Comparison of ENCODE assay signal across 17 cellular contexts in genomic region chr6:43963877-43964658, GRCh38.
DNase-seq lines count a peak whose midpoint lies in the region; ATAC-seq and TF ChIP-seq lines count a peak whose summit lies in the region.
"Had no signal": no experiment of that assay in that cellular context is flagged by ENCODE, and none has a peak within 500 bp of the region (broad histone marks: within the 10 kb centered on the region; RNA-seq: fewer than 3 reads in every experiment).

No MANE protein-coding gene starts in this region.

- no peak overlapping the region for H3K4me3 Mint-ChIP-seq in CD8-positive, alpha-beta memory T cell

- no peaks in the 10 kb centered on the region for H3K36me3 Mint-ChIP-seq in CD8-positive, alpha-beta memory T cell

- peak overlapping the region; percentile 54 for H3K27ac ChIP-seq in CD8-positive, alpha-beta memory T cell (ENCODE audit: low read depth, low read length)
- H3K27ac ChIP-seq in coronary artery (no peak overlapping the region), neuronal stem cell (replicated peaks; ENCODE audit: low read length) (no peak overlapping the region)
- H3K27ac ChIP-seq: 22Rv1 had no signal

- H2BK12ac ChIP-seq in neuronal stem cell (ENCODE audit: low read length), result no peak overlapping the region

- H2AK5ac ChIP-seq in neuronal stem cell (ENCODE audit: low read depth, low read length), result no peak overlapping the region

- H3K4me1 ChIP-seq in CD8-positive, alpha-beta memory T cell (ENCODE audit: insufficient read depth, low read length), result no peaks in the 10 kb centered on the region
- H3K4me1 ChIP-seq in neuronal stem cell (ENCODE audit: control insufficient read depth in 2 of 2, insufficient read depth in 1 of 2, low read depth in 1 of 2, low read length in 2 of 2), result peaks cover 12 to 22% of the 10 kb centered on the region in 2 donors
- H3K4me1 ChIP-seq: HAP-1 had no signal

- no peaks in the 10 kb centered on the region for H3K9me3 Mint-ChIP-seq in CD8-positive, alpha-beta memory T cell

- H3K23ac ChIP-seq in neuronal stem cell (ENCODE audit: low read depth, low read length, poor library complexity), result peak overlapping the region; percentile 3

- peak overlapping the region in 1 of 8 donors; percentile 84 for H3K27ac Mint-ChIP-seq in CD8-positive, alpha-beta memory T cell

- no peaks in the 10 kb centered on the region for H3K79me1 ChIP-seq in neuronal stem cell (ENCODE audit: low read depth, low read length)

- no peak overlapping the region for H3K9ac ChIP-seq in neuronal stem cell (ENCODE audit: low read depth, low read length, poor library complexity)
- H3K9ac ChIP-seq: SK-N-SH had no signal

- POLR2A ChIA-PET in CD8-positive, alpha-beta memory T cell (lab: Charles Lee), result no interaction called here

- no peaks in the 10 kb centered on the region for H3K27me3 ChIP-seq in CD8-positive, alpha-beta memory T cell (ENCODE audit: insufficient read depth, low read length, poor library complexity, severe bottlenecking)
- H3K27me3 ChIP-seq in neuronal stem cell (ENCODE audit: control insufficient read depth in 3 of 3, insufficient read depth in 3 of 3, low read depth in 1 of 3, low read length in 3 of 3), result no peaks in the 10 kb centered on the region

- H3K36me3 ChIP-seq in CD8-positive, alpha-beta memory T cell (ENCODE audit: insufficient read depth, low read length), result no peaks in the 10 kb centered on the region
- H3K36me3 ChIP-seq in neuronal stem cell (replicated peaks in 1 of 2; ENCODE audit: control insufficient read depth in 2 of 2, insufficient read depth in 2 of 2, low read length in 2 of 2), result no peaks in the 10 kb centered on the region
- H3K36me3 ChIP-seq: HAP-1 had no signal

- H4K8ac ChIP-seq in neuronal stem cell (ENCODE audit: low read depth, low read length), result no peak overlapping the region

- peak overlapping the region; percentile 31 for H2AFZ ChIP-seq in neuronal stem cell (ENCODE audit: low read length)

- CTCF ChIA-PET in CD8-positive, alpha-beta memory T cell (lab: Charles Lee), result no interaction called here

- no peak overlapping the region for H3K4me3 ChIP-seq in CD8-positive, alpha-beta memory T cell (ENCODE audit: low read length)
- H3K4me3 ChIP-seq in coronary artery (no peak overlapping the region), neuronal stem cell (ENCODE audit: low read length in 2 of 2) (no peak overlapping the region)
- H3K4me3 ChIP-seq: HAP-1 had no signal

- H2BK5ac ChIP-seq in neuronal stem cell (ENCODE audit: low read length), result no peak overlapping the region

- ATAC-seq in GM19463 (IDR thresholded peaks at IDR 0.05; ENCODE audit: unreplicated experiment), result no peak
- ATAC-seq: PC-3 had no signal

- no peak overlapping the region for H3K4me2 ChIP-seq in neuronal stem cell (ENCODE audit: insufficient read depth, low read length, poor library complexity, severe bottlenecking)
- H3K4me2 ChIP-seq: SK-N-SH had no signal

- no peak for TF ChIP-seq CTCF in coronary artery (IDR thresholded peaks at IDR 0.05)

- no peaks in the 10 kb centered on the region for H3K4me1 Mint-ChIP-seq in CD8-positive, alpha-beta memory T cell

- H3K4ac ChIP-seq in neuronal stem cell (ENCODE audit: low read length), result no peak overlapping the region

- peaks cover 19 to 24% of the 10 kb centered on the region in 2 donors for H3K27me3 Mint-ChIP-seq in CD8-positive, alpha-beta memory T cell

- no peaks in the 10 kb centered on the region for H3K9me3 ChIP-seq in CD8-positive, alpha-beta memory T cell (ENCODE audit: low read length)
- H3K9me3 ChIP-seq in neuronal stem cell (replicated peaks in 1 of 2; ENCODE audit: control insufficient read depth in 2 of 2, insufficient read depth in 1 of 2, low read depth in 1 of 2, low read length in 2 of 2), result no peaks in the 10 kb centered on the region
- H3K9me3 ChIP-seq: HAP-1, SK-N-SH had no signal

- H2BK120ac ChIP-seq in neuronal stem cell (ENCODE audit: low read depth, low read length), result no peak overlapping the region

- H2BK15ac ChIP-seq in neuronal stem cell (ENCODE audit: low read length), result peak overlapping the region; percentile 65

- peak; percentile 17 for DNase-seq in DMS53 (lab: John Stamatoyannopoulos, UW)
- no peak for DNase-seq in DMS53 treated with DMSO at 0.1 percent for 48 hours (lab: John Stamatoyannopoulos, UW; ENCODE audit: unreplicated experiment)
- no peak for DNase-seq in CD8-positive, alpha-beta memory T cell
- DNase-seq in coronary artery (ENCODE audit: low spot score), result peak; percentile 45
- no peak for DNase-seq in neuronal stem cell (ENCODE audit: low spot score)
- DNase-seq in activated gamma-delta T cell treated with Interleukin-2 at 50 U/mL for 16 hours, result no peak
- no peak for DNase-seq in T-helper 9 cell
- DNase-seq: IMR-90, NCI-H146, NCI-H2081 treated with DMSO at 0.1 percent for 48 hours, NCI-H2227 treated with DMSO at 0.1 percent for 48 hours, NCI-H524 treated with DMSO at 0.1 percent for 48 hours, PC-3, SK-N-SH had no signal

- WGBS in neuronal stem cell (ENCODE audit: extremely low coverage in 2 of 2, insufficient read length in 2 of 2, insufficient replicate concordance in 1 of 2), 2 donors, result no CpG with 5 or more reads among the region's 6 CpGs

- no peak overlapping the region for H4K91ac ChIP-seq in neuronal stem cell (ENCODE audit: low read depth, low read length, poor library complexity)

- H3K14ac ChIP-seq in neuronal stem cell (ENCODE audit: low read length), result no peak overlapping the region

- no peak overlapping the region for H3K18ac ChIP-seq in neuronal stem cell (ENCODE audit: low read length)

Comparison
In these comparisons a context has a peak if more than half of its experiments do, and no peak if none do; other contexts are left out.
1. DNase-seq: peak in DMS53 (single experiment) and coronary artery (single experiment); none in DMS53 treated with DMSO at 0.1 percent for 48 hours (single experiment), CD8-positive, alpha-beta memory T cell (0 of 5), neuronal stem cell (single experiment), activated gamma-delta T cell treated with Interleukin-2 at 50 U/mL for 16 hours (single experiment) and T-helper 9 cell (single experiment).